Comparison of ENCODE assay signal across 11 cellular contexts in genomic region chr12:47824629-47825028, GRCh38. TPM values are rescaled to one million over a fixed set of nuclear protein-coding genes. Genes with fewer than 3 reads are reported as not detected.
DNase-seq lines count a peak whose midpoint lies in the region; TF ChIP-seq lines count a peak whose summit lies in the region.
"Had no signal": no experiment of that assay in that cellular context is flagged by ENCODE, and none has a peak within 500 bp of the region (broad histone marks: within the 10 kb centered on the region; RNA-seq: fewer than 3 reads in every experiment).

No MANE protein-coding gene starts in this region.

- no TSS peak for BruUV-seq in Caco-2 (replicated peaks; lab: Mats Ljungman, UMichigan)
- no TSS peak for BruUV-seq in OCI-LY7 (replicated peaks; lab: Mats Ljungman, UMichigan)

- no peaks in the 10 kb centered on the region for H3K9me3 ChIP-seq in Caco-2
- no peaks in the 10 kb centered on the region for H3K9me3 ChIP-seq in OCI-LY7 (ENCODE audit: low read length)
- no peaks in the 10 kb centered on the region for H3K9me3 ChIP-seq in endodermal cell (ENCODE audit: control insufficient read depth, low read length)
- H3K9me3 ChIP-seq in BE2C: no peaks in the 10 kb centered on the region
- H3K9me3 ChIP-seq: right lobe of liver had no signal

- POLR2A ChIA-PET in Caco-2 (lab: Charles Lee): no interaction called here
- POLR2A ChIA-PET in OCI-LY7 (lab: Charles Lee): interaction anchor here (1.7 to 1.9 kb wide), 2 partner anchors 9 to 11 kb away, joined by 7 to 11 read pairs; no protein-coding TSS in a partner anchor

- CTCF ChIA-PET in Caco-2 (lab: Charles Lee) (interaction anchor here (1.0 kb wide), 1 partner anchor 14 kb away, joined by 4 read pairs; no protein-coding TSS in a partner anchor), OCI-LY7 (lab: Charles Lee; ENCODE audit: unreplicated experiment) (interaction anchor here (0.7 to 0.8 kb wide), 2 partner anchors 9 to 14 kb away, joined by 3 read pairs; no protein-coding TSS in a partner anchor)

- H3K79me2 ChIP-seq in OCI-LY7 (ENCODE audit: insufficient read depth, low read depth, low read length): no peaks in the 10 kb centered on the region

- H3K27me3 Mint-ChIP-seq in Caco-2 (ENCODE audit: insufficient read depth, unreplicated experiment) (no peaks in the 10 kb centered on the region), endodermal cell (ENCODE audit: insufficient read depth) (peaks cover 3% of the 10 kb centered on the region)

- H3K27me3 ChIP-seq in Caco-2 (replicated peaks; ENCODE audit: control insufficient read depth, insufficient read depth, low read length) (no peaks in the 10 kb centered on the region), endodermal cell (ENCODE audit: control insufficient read depth, insufficient read depth, low read length, poor library complexity, severe bottlenecking) (no peaks in the 10 kb centered on the region), BE2C (no peaks in the 10 kb centered on the region)
- H3K27me3 ChIP-seq: right lobe of liver had no signal

- DNase-seq in Caco-2 (no peak), OCI-LY7 (ENCODE audit: low spot score) (no peak), endodermal cell (no peak), renal cortical epithelial cell (ENCODE audit: low read depth) (peak; percentile 54), pons (ENCODE audit: low spot score) (no peak), occipital lobe (lab: John Stamatoyannopoulos, UW) (no peak), CD1c-positive myeloid dendritic cell (ENCODE audit: extremely low spot score) (no peak), BE2C (no peak)
- DNase-seq: amygdala, DMS79 treated with DMSO at 0.1 percent for 48 hours, right lobe of liver had no signal

- H3K4me3 Mint-ChIP-seq in Caco-2 (ENCODE audit: unreplicated experiment) (no peak overlapping the region), endodermal cell (no peak overlapping the region)

- no peaks in the 10 kb centered on the region for H3K36me3 ChIP-seq in Caco-2 (ENCODE audit: control insufficient read depth, insufficient read depth, low read length)
- no peaks in the 10 kb centered on the region for H3K36me3 ChIP-seq in OCI-LY7 (ENCODE audit: insufficient read depth, low read length)
- H3K36me3 ChIP-seq in endodermal cell (ENCODE audit: control insufficient read depth, insufficient read depth, low read length): no peaks in the 10 kb centered on the region
- no peaks in the 10 kb centered on the region for H3K36me3 ChIP-seq in BE2C
- H3K36me3 ChIP-seq: right lobe of liver had no signal

- peaks cover 54% of the 10 kb centered on the region for H3K4me1 Mint-ChIP-seq in Caco-2 (ENCODE audit: low read depth, unreplicated experiment)
- H3K4me1 Mint-ChIP-seq in endodermal cell: peaks cover 48% of the 10 kb centered on the region

- intact Hi-C loops in Caco-2 (cut with micrococcal nuclease; ENCODE audit: unreplicated experiment): no loop called here
- intact Hi-C loops in OCI-LY7 (cut with micrococcal nuclease; ENCODE audit: unreplicated experiment): no loop called here

- no peak for TF ChIP-seq CTCF in Caco-2 (IDR thresholded peaks at IDR 0.05; ENCODE audit: insufficient read depth in 1 of 2, low read depth in 1 of 2, low read length in 1 of 2, severe bottlenecking in 1 of 2, unreplicated experiment in 1 of 2)
- TF ChIP-seq CTCF in OCI-LY7 (conservative IDR thresholded peaks at IDR 0.05; ENCODE audit: low read length): no peak
- no peak for TF ChIP-seq CTCF in endodermal cell (conservative IDR thresholded peaks at IDR 0.05)
- TF ChIP-seq CTCF in BE2C (IDR thresholded peaks at IDR 0.05; ENCODE audit: low read depth, low read length): no peak

- H3K9me3 Mint-ChIP-seq in Caco-2 (ENCODE audit: unreplicated experiment): no peaks in the 10 kb centered on the region
- H3K9me3 Mint-ChIP-seq in endodermal cell: no peaks in the 10 kb centered on the region

- H3K27ac ChIP-seq in OCI-LY7 (ENCODE audit: low read depth, low read length, poor library complexity, severe bottlenecking) (peak overlapping the region; percentile 35), endodermal cell (ENCODE audit: low read depth, low read length) (no peak overlapping the region)
- H3K27ac ChIP-seq: right lobe of liver had no signal

- H3K36me3 Mint-ChIP-seq in Caco-2 (ENCODE audit: insufficient read depth, unreplicated experiment) (peaks cover 12% of the 10 kb centered on the region), endodermal cell (ENCODE audit: low read depth) (no peaks in the 10 kb centered on the region)

- H2AFZ ChIP-seq in OCI-LY7 (ENCODE audit: low read length): peak overlapping the region; percentile 32; the same call in 1 of the 2 replicates

- peak overlapping the region; percentile 37 for H3K4me2 ChIP-seq in OCI-LY7 (ENCODE audit: low read length)

- H3K4me3 ChIP-seq in Caco-2 (ENCODE audit: low read depth, low read length): no peak overlapping the region
- no peak overlapping the region for H3K4me3 ChIP-seq in OCI-LY7 (ENCODE audit: low read depth, low read length, poor library complexity, severe bottlenecking)
- no peak overlapping the region for H3K4me3 ChIP-seq in endodermal cell (ENCODE audit: low read length)
- no peak overlapping the region for H3K4me3 ChIP-seq in BE2C (ENCODE audit: low read depth, low read length)
- H3K4me3 ChIP-seq: right lobe of liver had no signal

- WGBS in endodermal cell (ENCODE audit: insufficient coverage in 1 of 2, insufficient read length in 1 of 2), 2 experiments: 84% methylated on average over 2 of the region's 2 CpGs; no CpG with 5 or more reads in 1 of the 2 experiments

- H3K4me1 ChIP-seq in Caco-2: peaks cover 45% of the 10 kb centered on the region
- H3K4me1 ChIP-seq in OCI-LY7 (ENCODE audit: insufficient read depth, low read length, poor library complexity, severe bottlenecking): peaks cover 75% of the 10 kb centered on the region
- H3K4me1 ChIP-seq in endodermal cell (ENCODE audit: control insufficient read depth, insufficient read depth, low read length): peaks cover 13% of the 10 kb centered on the region
- H3K4me1 ChIP-seq in BE2C: peaks cover 15% of the 10 kb centered on the region

- H4K20me1 ChIP-seq in OCI-LY7 (ENCODE audit: insufficient read depth, low read length): no peaks in the 10 kb centered on the region

- H3K27ac Mint-ChIP-seq in Caco-2 (ENCODE audit: unreplicated experiment) (peak overlapping the region; percentile 34), endodermal cell (peak overlapping the region; percentile 33)

- no peaks in the 10 kb centered on the region for H3K9me2 ChIP-seq in OCI-LY7 (ENCODE audit: insufficient read depth, low read length)

- H3K9ac ChIP-seq in endodermal cell (ENCODE audit: extremely low read depth, low read length, poor library complexity, severe bottlenecking): no peak overlapping the region

RNA-seq across cellular contexts. Expression of gene HDAC7, which starts 4.9 kb away (rescaled TPM):
- total RNA-seq in Caco-2 (2022) (71.2 and 71.9 TPM in 2 replicates), OCI-LY7 (2022) (130 and 131 TPM in 2 replicates), endodermal cell (100 to 1,000 TPM; 146 to 154 TPM), renal cortical epithelial cell (16.8 and 56.4 TPM in 2 replicates), occipital lobe (5.9 TPM)
- total RNA-seq in OCI-LY7 (2014; rRNA removed; shearing (Covaris generic)): 38.4 and 45.9 TPM in 2 replicates
- polyA plus RNA-seq in endodermal cell (2013, experiment 1 of 2): 73.0 TPM
- 68.5 TPM for polyA plus RNA-seq in endodermal cell (2013, experiment 2 of 2)
- polyA plus RNA-seq in BE2C (2012; ENCODE audit: insufficient read depth, insufficient read length, low read depth): 178 TPM

RNA-seq across cellular contexts. Expression of gene SLC48A1, which starts 51.6 kb away (rescaled TPM):
- total RNA-seq in Caco-2 (2022) (34.3 and 37.5 TPM in 2 replicates), OCI-LY7 (2022) (8.6 and 12.0 TPM in 2 replicates), endodermal cell (10 to 100 TPM; 21.3 to 30.4 TPM), renal cortical epithelial cell (38.9 and 77.2 TPM in 2 replicates), occipital lobe (11.1 TPM)
- total RNA-seq in OCI-LY7 (2014; rRNA removed; shearing (Covaris generic)): 3.8 and 9.6 TPM in 2 replicates
- 13.9 TPM for polyA plus RNA-seq in endodermal cell (2013, experiment 1 of 2)
- 13.5 TPM for polyA plus RNA-seq in endodermal cell (2013, experiment 2 of 2)
- polyA plus RNA-seq in BE2C (2012; ENCODE audit: insufficient read depth, insufficient read length, low read depth): 65.5 TPM
